15 cellular contexts compared by ENCODE assay signal in the genomic region with DNA sequence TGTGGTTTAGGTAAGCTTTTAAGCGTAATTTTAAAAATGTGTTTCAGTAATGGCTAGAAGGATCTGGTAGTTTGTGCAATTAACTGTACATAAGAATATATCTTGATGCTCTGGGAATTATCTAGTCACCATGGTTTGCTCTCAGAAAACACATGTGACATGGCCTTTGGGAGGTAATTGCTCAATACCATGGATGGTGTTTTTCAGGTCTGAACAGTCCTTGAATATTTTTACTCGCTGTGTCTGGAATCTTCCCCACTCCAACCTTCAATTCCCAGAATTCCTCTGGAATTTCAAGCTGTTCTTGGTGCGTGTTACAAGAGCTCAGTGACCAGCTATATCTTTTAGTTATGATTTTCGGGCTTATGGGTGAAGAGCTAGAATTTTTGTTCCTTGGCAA.
"Had no signal": no experiment of that assay in that cellular context is flagged by ENCODE, and none has a peak within 500 bp of the region (broad histone marks: within the 10 kb centered on the region; RNA-seq: fewer than 3 reads in every experiment).

No MANE protein-coding gene starts in this region.

- H3K4me3 ChIP-seq: adrenal gland, heart left ventricle, psoas muscle, right lobe of liver, spleen had no signal

- H3K36me3 ChIP-seq: right lobe of liver had no signal

- ATAC-seq: activated naive CD4-positive, alpha-beta T cell treated with anti-CD3 and anti-CD28 coated beads, Interleukin-2, amount 50 U/mL, for 72 hours; effector memory CD8-positive, alpha-beta T cell; foreskin keratinocyte; naive thymus-derived CD4-positive, alpha-beta T cell; psoas muscle had no signal

- H3K27me3 ChIP-seq: adrenal gland, foreskin keratinocyte, heart left ventricle, right lobe of liver, spleen had no signal

- H3K4me1 ChIP-seq: right lobe of liver had no signal

- DNase-seq: activated CD4-positive, alpha-beta T cell treated with anti-CD3 and anti-CD28 coated beads, Interleukin-2, amount 50 U/mL, for 4 hours; activated gamma-delta T cell treated with Interleukin-2 at 50 U/mL for 16 hours; adrenal gland; caudate nucleus; effector memory CD8-positive, alpha-beta T cell; foreskin keratinocyte; heart left ventricle; mesenchymal stem cell; naive thymus-derived CD4-positive, alpha-beta T cell; psoas muscle; right lobe of liver; spleen; stimulated activated naive CD4-positive, alpha-beta T cell treated with Interleukin-2 at 50 U/mL for 16 hours; substantia nigra had no signal

- H3K9me3 ChIP-seq: adrenal gland, heart left ventricle, psoas muscle, right lobe of liver, spleen had no signal

- H3K27ac ChIP-seq: adrenal gland, foreskin keratinocyte, psoas muscle, right lobe of liver, spleen had no signal
